Comparison of ENCODE assay signal across 2 cellular contexts in the genomic region with DNA sequence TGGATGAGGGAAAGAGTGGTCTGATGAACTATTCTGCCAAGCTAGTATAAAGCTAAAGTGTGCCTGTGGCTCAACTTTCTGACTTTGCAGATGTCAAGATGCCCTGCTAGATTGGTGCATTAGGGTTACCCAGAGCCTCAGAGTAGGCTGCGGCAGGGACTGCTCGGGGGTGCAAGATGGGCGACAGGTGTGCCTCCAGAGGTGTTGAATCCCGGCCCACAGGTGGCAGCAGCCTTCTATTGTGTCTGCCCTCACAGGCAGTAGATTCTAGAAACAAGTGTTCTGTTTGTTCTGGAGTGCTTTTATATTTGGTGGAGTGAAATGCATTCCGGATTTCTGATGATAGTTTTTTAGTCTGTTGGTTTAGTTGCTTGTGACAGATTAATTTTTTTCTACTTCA.
TF ChIP-seq lines count a peak whose summit lies in the region.

No MANE protein-coding gene starts in this region.

TF ChIP-seq in Ishikawa, 13 proteins besides CTCF, POLR2A, EP300 and RAD21 (continued from another document):
- TF ChIP-seq TCF12 (IDR thresholded peaks at IDR 0.05; ENCODE audit: low read depth) (no peak), ZBTB7A (IDR thresholded peaks at IDR 0.05; ENCODE audit: low read depth) (no peak), FOXM1 (IDR thresholded peaks at IDR 0.05; ENCODE audit: borderline replicate concordance, low read depth) (no peak), EGR1 (IDR thresholded peaks at IDR 0.05) (no peak), REST (IDR thresholded peaks at IDR 0.05; ENCODE audit: low read depth) (no peak), TAF1 (IDR thresholded peaks at IDR 0.05; ENCODE audit: low read depth) (no peak)
- TF ChIP-seq, protein P1, sequence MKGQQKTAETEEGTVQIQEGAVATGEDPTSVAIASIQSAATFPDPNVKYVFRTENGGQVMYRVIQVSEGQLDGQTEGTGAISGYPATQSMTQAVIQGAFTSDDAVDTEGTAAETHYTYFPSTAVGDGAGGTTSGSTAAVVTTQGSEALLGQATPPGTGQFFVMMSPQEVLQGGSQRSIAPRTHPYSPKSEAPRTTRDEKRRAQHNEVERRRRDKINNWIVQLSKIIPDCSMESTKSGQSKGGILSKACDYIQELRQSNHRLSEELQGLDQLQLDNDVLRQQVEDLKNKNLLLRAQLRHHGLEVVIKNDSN (IDR thresholded peaks at IDR 0.05): no peak
- TF ChIP-seq, protein P2, sequence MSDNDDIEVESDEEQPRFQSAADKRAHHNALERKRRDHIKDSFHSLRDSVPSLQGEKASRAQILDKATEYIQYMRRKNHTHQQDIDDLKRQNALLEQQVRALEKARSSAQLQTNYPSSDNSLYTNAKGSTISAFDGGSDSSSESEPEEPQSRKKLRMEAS (IDR thresholded peaks at IDR 0.05): no peak
TF ChIP-seq in Ishikawa: peak in this region for 0.

TF ChIP-seq in H1, 55 proteins besides CTCF, POLR2A, EP300 and RAD21 (continued from another document):
- TF ChIP-seq RBBP5 (IDR thresholded peaks at IDR 0.05; ENCODE audit: borderline replicate concordance, low read depth, low read length) (no peak), ASH2L (IDR thresholded peaks at IDR 0.05; ENCODE audit: low read length) (no peak), SP2 (IDR thresholded peaks at IDR 0.05; ENCODE audit: low read length) (no peak), BCL11A (IDR thresholded peaks at IDR 0.05; ENCODE audit: low read depth in 2 of 2, low read length in 2 of 2) (no peak), JUND (IDR thresholded peaks at IDR 0.05; ENCODE audit: low read length) (no peak), FOSL1 (IDR thresholded peaks at IDR 0.05; ENCODE audit: insufficient read depth, low read depth, low read length) (no peak), KDM4A (IDR thresholded peaks at IDR 0.05; ENCODE audit: low read depth, low read length, severe bottlenecking) (no peak)
